ENCODE assay signal across 1 cellular context in the genomic region with DNA sequence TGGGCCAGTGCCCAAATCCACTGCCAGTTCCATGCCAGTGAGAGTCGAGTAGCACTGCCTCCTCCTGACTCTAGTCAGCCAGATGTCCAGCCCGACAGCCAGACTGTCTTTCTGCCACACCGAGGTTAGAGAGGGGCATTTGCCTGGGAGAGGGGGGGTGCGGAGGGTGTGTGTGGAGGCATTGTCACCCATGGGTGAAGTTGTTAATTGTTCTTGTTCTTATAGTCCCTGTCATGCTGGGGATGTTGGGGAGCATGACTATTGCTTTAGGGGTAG.
TF ChIP-seq lines count a peak whose summit lies in the region.

No MANE protein-coding gene starts in this region.

TF ChIP-seq in endothelial cell of umbilical vein, 7 proteins besides CTCF, POLR2A, EP300 and RAD21:
- TF ChIP-seq, protein P1, sequence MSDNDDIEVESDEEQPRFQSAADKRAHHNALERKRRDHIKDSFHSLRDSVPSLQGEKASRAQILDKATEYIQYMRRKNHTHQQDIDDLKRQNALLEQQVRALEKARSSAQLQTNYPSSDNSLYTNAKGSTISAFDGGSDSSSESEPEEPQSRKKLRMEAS (IDR thresholded peaks at IDR 0.05; ENCODE audit: insufficient read depth, insufficient read length), result no peak
- no peak for TF ChIP-seq POLR2AphosphoS5 (IDR thresholded peaks at IDR 0.05; ENCODE audit: insufficient read depth, low read depth, low read length)
- TF ChIP-seq MYC (IDR thresholded peaks at IDR 0.05; ENCODE audit: low read depth, low read length), result no peak
- no peak for TF ChIP-seq FOS (IDR thresholded peaks at IDR 0.05; ENCODE audit: borderline replicate concordance, insufficient read depth, low read length)
- no peak for TF ChIP-seq EZH2 (IDR thresholded peaks at IDR 0.05; ENCODE audit: borderline replicate concordance, low read depth, low read length, severe bottlenecking)
- no peak for TF ChIP-seq GATA2 (IDR thresholded peaks at IDR 0.05; ENCODE audit: insufficient read depth, insufficient read length, low read depth, low read length)
- no peak for TF ChIP-seq JUN (IDR thresholded peaks at IDR 0.05; ENCODE audit: borderline replicate concordance, insufficient read depth, insufficient read length, low read depth)
TF ChIP-seq in endothelial cell of umbilical vein: peak in this region for 0.
